9 cellular contexts compared by ENCODE assay signal in genomic region chr9:29830815-29831214, GRCh38.
DNase-seq lines count a peak whose midpoint lies in the region; ATAC-seq and TF ChIP-seq lines count a peak whose summit lies in the region.
"Had no signal": no experiment of that assay in that cellular context is flagged by ENCODE, and none has a peak within 500 bp of the region (broad histone marks: within the 10 kb centered on the region; RNA-seq: fewer than 3 reads in every experiment).

No MANE protein-coding gene starts in this region.

- H3K27ac ChIP-seq in C4-2B (no peak overlapping the region), psoas muscle (no peak overlapping the region)

- H3K27ac Mint-ChIP-seq in activated naive CD8-positive, alpha-beta T cell treated with anti-CD3 and anti-CD28 coated beads, Interleukin-2, amount 50 U/mL, for 24 hours, result no peak overlapping the region

- peaks cover 8% of the 10 kb centered on the region for H3K9me3 Mint-ChIP-seq in activated naive CD8-positive, alpha-beta T cell treated with anti-CD3 and anti-CD28 coated beads, Interleukin-2, amount 50 U/mL, for 24 hours

- no peaks in the 10 kb centered on the region for H3K36me3 Mint-ChIP-seq in activated naive CD8-positive, alpha-beta T cell treated with anti-CD3 and anti-CD28 coated beads, Interleukin-2, amount 50 U/mL, for 24 hours (ENCODE audit: low read depth)

- TF ChIP-seq CTCF in C4-2B (conservative IDR thresholded peaks at IDR 0.05) (peak; percentile 74), psoas muscle (IDR thresholded peaks at IDR 0.05) (no peak)

- no peaks in the 10 kb centered on the region for H3K9me3 ChIP-seq in psoas muscle

- H3K27me3 Mint-ChIP-seq in activated naive CD8-positive, alpha-beta T cell treated with anti-CD3 and anti-CD28 coated beads, Interleukin-2, amount 50 U/mL, for 24 hours, result no peaks in the 10 kb centered on the region

- no peak for ATAC-seq in activated naive CD8-positive, alpha-beta T cell treated with anti-CD3 and anti-CD28 coated beads, Interleukin-2, amount 50 U/mL, for 24 hours
- no peak for ATAC-seq in psoas muscle

- H3K36me3 ChIP-seq in psoas muscle (ENCODE audit: insufficient read depth in 1 of 2, low read depth in 1 of 2), result no peaks in the 10 kb centered on the region

- H3K27me3 ChIP-seq in psoas muscle (ENCODE audit: insufficient read depth in 3 of 3, low read length in 2 of 3), result no peaks in the 10 kb centered on the region

- no peak overlapping the region for H3K4me3 ChIP-seq in psoas muscle

- no peak overlapping the region for H3K4me3 Mint-ChIP-seq in activated naive CD8-positive, alpha-beta T cell treated with anti-CD3 and anti-CD28 coated beads, Interleukin-2, amount 50 U/mL, for 24 hours

- DNase-seq in HuH-7.5 (ENCODE audit: low spot score) (peak; percentile 2), SK-N-DZ (ENCODE audit: low spot score) (peak; percentile 46), islet precursor cell (peak; percentile 66), dedifferentiated amniotic fluid mesenchymal stem cell (ENCODE audit: extremely low spot score) (no peak), OCI-M2 (lab: John Stamatoyannopoulos, UW; ENCODE audit: unreplicated experiment) (no peak), psoas muscle (no peak)
- no peak for DNase-seq in activated naive CD8-positive, alpha-beta T cell treated with anti-CD3 and anti-CD28 coated beads, Interleukin-2, amount 50 U/mL, for 24 hours
- DNase-seq: NCI-H2029 had no signal

- H3K4me1 ChIP-seq in psoas muscle, result no peaks in the 10 kb centered on the region

- intact Hi-C loops in psoas muscle (cut with DNase I), result no loop called here

- WGBS in psoas muscle, 3 donors, result 27 to 30% (median 28%) methylated on average over 6 of the region's 6 CpGs

- no peaks in the 10 kb centered on the region for H3K4me1 Mint-ChIP-seq in activated naive CD8-positive, alpha-beta T cell treated with anti-CD3 and anti-CD28 coated beads, Interleukin-2, amount 50 U/mL, for 24 hours

Comparison
In these comparisons a context has a peak if more than half of its experiments do, and no peak if none do; other contexts are left out.
1. DNase-seq: peak in HuH-7.5 (single experiment), SK-N-DZ (single experiment) and islet precursor cell (single experiment); none in activated naive CD8-positive, alpha-beta T cell treated with anti-CD3 and anti-CD28 coated beads, Interleukin-2, amount 50 U/mL, for 24 hours (single experiment), dedifferentiated amniotic fluid mesenchymal stem cell (single experiment), OCI-M2 (single experiment) and psoas muscle (0 of 2).